ENCODE assay signal across 1 cellular context in the genomic region with DNA sequence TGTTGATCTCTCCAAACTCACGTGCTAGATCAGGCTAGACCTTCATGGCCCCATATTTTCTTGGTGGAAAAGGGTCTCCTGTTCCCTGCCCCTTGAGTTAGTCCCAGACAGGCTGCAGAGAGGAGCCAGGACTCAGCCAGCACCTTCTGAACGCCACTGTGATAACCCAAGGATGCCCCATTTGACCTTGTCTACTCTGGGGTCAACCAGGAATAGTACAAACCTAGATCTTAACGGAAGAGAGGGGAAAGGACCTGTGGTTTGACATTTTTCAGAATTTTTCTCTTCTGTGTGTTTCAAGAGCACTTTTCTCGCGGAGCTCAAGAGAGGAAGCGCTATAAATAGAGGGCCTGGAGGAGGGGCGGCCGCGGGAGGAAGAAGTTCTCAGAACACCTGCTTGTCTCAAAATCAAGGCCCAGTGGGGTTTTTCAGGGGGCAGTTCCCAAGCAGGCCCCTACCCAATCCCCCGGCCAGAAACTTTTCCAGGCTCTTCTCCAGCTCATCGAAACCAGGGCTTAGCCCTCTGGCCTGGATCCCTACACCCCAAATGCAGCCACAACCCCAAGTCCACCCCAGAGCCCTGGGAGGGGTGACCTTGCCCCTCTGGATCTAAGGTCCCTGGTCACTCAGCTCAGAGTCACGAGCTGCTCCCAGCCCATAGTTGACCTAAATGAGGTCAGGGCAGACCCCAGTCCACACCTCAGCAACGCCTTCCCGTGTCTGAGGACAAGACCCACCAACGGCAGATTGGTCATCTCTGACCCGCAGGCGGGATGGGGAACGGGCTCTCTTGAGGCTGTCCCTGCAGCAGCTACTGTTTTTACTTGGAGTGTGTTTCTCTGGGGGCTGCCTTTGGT.
TF ChIP-seq lines count a peak whose summit lies in the region.

No MANE protein-coding gene starts in this region.

TF ChIP-seq in GM12878, 131 proteins besides CTCF, POLR2A, EP300 and RAD21 (continued from another document and continues in another):
- TF ChIP-seq CHD1 (IDR thresholded peaks at IDR 0.05; ENCODE audit: low read depth, low read length) (no peak), EZH2 (IDR thresholded peaks at IDR 0.05; ENCODE audit: borderline replicate concordance, control insufficient read depth, low read depth, low read length) (no peak), SMAD1 (IDR thresholded peaks at IDR 0.05; ENCODE audit: low read depth, partially characterized antibody) (peak; percentile 61), MXI1 (IDR thresholded peaks at IDR 0.05; ENCODE audit: low read depth, low read length) (no peak), SREBF2 (IDR thresholded peaks at IDR 0.05; ENCODE audit: low read length) (no peak), NFYA (IDR thresholded peaks at IDR 0.05; ENCODE audit: borderline replicate concordance, low read depth, low read length) (no peak), PAX5 (IDR thresholded peaks at IDR 0.05; ENCODE audit: borderline replicate concordance, low read depth, low read length) (no peak), ZNF207 (IDR thresholded peaks at IDR 0.05; ENCODE audit: borderline replicate concordance) (peak; percentile 26; the same call in 1 of the 2 replicates), RBBP5 (conservative IDR thresholded peaks at IDR 0.05) (no peak), TCF7 (IDR thresholded peaks at IDR 0.05; ENCODE audit: borderline replicate concordance) (peak; percentile 66; the same call in 1 of the 2 replicates), MLLT1 (IDR thresholded peaks at IDR 0.05) (peak; percentile 82), ETV6 (conservative IDR thresholded peaks at IDR 0.05 in 1 of 2, IDR thresholded peaks at IDR 0.05 in 1 of 2; ENCODE audit: borderline replicate concordance in 1 of 2, low read depth in 1 of 2) (peak in 1 of 2 experiments; percentile 81; a peak in 2 of 4 replicates), JUNB (IDR thresholded peaks at IDR 0.05) (0 out of 2 replicates have a peak, but pooled peaks have one; percentile 7), POLR2AphosphoS2 (IDR thresholded peaks at IDR 0.05; ENCODE audit: low read depth, low read length) (no peak), SIX5 (IDR thresholded peaks at IDR 0.05; ENCODE audit: low read depth, low read length, severe bottlenecking) (no peak), CBX3 (IDR thresholded peaks at IDR 0.05; ENCODE audit: borderline replicate concordance, low read depth) (no peak), TAF1 (IDR thresholded peaks at IDR 0.05; ENCODE audit: borderline replicate concordance, low read depth, low read length) (peak; percentile 12; the same call in 1 of the 2 replicates), RB1 (IDR thresholded peaks at IDR 0.05; ENCODE audit: borderline replicate concordance) (0 out of 2 replicates have a peak, but pooled peaks have one; percentile 35), MEF2A (IDR thresholded peaks at IDR 0.05; ENCODE audit: insufficient read depth, low read depth, low read length) (peak; percentile 99), RCOR1 (conservative IDR thresholded peaks at IDR 0.05; ENCODE audit: low read depth, low read length) (0 out of 2 replicates have a peak, but pooled peaks have one; percentile 84), ZBED1 (IDR thresholded peaks at IDR 0.05; ENCODE audit: borderline replicate concordance) (peak; percentile 65), RFX5 (IDR thresholded peaks at IDR 0.05; ENCODE audit: low read depth, low read length) (no peak), MYB (IDR thresholded peaks at IDR 0.05; ENCODE audit: borderline replicate concordance, low read depth, low read length) (no peak), ZNF274 (IDR thresholded peaks at IDR 0.05; ENCODE audit: insufficient read depth, insufficient read length) (no peak), CHD4 (IDR thresholded peaks at IDR 0.05) (no peak), PAX8 (IDR thresholded peaks at IDR 0.05) (no peak), TCF3 (IDR thresholded peaks at IDR 0.05; ENCODE audit: borderline replicate concordance, insufficient read depth, low read depth, low read length) (0 out of 2 replicates have a peak, but pooled peaks have one; percentile 61), PKNOX1 (IDR thresholded peaks at IDR 0.05) (no peak), PBX3 (IDR thresholded peaks at IDR 0.05; ENCODE audit: insufficient replicate concordance, low read depth, low read length) (peak; percentile 7), SRF (IDR thresholded peaks at IDR 0.05; ENCODE audit: low read depth in 2 of 2, low read length in 2 of 2) (0 out of 4 replicates have a peak, but pooled peaks of 1 of the 2 experiments have one; percentile 28), MTA2 (IDR thresholded peaks at IDR 0.05; ENCODE audit: low read depth) (peak; percentile 67)
- TF ChIP-seq, protein P1, sequence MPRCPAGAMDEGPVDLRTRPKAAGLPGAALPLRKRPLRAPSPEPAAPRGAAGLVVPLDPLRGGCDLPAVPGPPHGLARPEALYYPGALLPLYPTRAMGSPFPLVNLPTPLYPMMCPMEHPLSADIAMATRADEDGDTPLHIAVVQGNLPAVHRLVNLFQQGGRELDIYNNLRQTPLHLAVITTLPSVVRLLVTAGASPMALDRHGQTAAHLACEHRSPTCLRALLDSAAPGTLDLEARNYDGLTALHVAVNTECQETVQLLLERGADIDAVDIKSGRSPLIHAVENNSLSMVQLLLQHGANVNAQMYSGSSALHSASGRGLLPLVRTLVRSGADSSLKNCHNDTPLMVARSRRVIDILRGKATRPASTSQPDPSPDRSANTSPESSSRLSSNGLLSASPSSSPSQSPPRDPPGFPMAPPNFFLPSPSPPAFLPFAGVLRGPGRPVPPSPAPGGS (IDR thresholded peaks at IDR 0.05; ENCODE audit: borderline replicate concordance, insufficient read depth, low read depth, low read length, poor library complexity, severe bottlenecking): peak; percentile 95
- TF ChIP-seq, protein P2, sequence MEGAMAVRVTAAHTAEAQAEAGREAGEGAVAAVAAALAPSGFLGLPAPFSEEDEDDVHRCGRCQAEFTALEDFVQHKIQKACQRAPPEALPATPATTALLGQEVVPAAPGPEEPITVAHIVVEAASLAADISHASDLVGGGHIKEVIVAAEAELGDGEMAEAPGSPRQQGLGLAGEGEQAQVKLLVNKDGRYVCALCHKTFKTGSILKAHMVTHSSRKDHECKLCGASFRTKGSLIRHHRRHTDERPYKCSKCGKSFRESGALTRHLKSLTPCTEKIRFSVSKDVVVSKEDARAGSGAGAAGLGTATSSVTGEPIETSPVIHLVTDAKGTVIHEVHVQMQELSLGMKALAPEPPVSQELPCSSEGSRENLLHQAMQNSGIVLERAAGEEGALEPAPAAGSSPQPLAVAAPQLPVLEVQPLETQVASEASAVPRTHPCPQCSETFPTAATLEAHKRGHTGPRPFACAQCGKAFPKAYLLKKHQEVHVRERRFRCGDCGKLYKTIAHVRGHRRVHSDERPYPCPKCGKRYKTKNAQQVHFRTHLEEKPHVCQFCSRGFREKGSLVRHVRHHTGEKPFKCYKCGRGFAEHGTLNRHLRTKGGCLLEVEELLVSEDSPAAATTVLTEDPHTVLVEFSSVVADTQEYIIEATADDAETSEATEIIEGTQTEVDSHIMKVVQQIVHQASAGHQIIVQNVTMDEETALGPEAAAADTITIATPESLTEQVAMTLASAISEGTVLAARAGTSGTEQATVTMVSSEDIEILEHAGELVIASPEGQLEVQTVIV (IDR thresholded peaks at IDR 0.05; ENCODE audit: borderline replicate concordance, partially characterized antibody): no peak
- TF ChIP-seq, protein P3, sequence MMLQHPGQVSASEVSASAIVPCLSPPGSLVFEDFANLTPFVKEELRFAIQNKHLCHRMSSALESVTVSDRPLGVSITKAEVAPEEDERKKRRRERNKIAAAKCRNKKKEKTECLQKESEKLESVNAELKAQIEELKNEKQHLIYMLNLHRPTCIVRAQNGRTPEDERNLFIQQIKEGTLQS (IDR thresholded peaks at IDR 0.05; ENCODE audit: borderline replicate concordance, extremely low read depth, low read depth, low read length): no peak
- TF ChIP-seq, protein P4, sequence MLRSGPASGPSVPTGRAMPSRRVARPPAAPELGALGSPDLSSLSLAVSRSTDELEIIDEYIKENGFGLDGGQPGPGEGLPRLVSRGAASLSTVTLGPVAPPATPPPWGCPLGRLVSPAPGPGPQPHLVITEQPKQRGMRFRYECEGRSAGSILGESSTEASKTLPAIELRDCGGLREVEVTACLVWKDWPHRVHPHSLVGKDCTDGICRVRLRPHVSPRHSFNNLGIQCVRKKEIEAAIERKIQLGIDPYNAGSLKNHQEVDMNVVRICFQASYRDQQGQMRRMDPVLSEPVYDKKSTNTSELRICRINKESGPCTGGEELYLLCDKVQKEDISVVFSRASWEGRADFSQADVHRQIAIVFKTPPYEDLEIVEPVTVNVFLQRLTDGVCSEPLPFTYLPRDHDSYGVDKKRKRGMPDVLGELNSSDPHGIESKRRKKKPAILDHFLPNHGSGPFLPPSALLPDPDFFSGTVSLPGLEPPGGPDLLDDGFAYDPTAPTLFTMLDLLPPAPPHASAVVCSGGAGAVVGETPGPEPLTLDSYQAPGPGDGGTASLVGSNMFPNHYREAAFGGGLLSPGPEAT (IDR thresholded peaks at IDR 0.05; ENCODE audit: low read depth): peak; percentile 80
- TF ChIP-seq, protein P5, sequence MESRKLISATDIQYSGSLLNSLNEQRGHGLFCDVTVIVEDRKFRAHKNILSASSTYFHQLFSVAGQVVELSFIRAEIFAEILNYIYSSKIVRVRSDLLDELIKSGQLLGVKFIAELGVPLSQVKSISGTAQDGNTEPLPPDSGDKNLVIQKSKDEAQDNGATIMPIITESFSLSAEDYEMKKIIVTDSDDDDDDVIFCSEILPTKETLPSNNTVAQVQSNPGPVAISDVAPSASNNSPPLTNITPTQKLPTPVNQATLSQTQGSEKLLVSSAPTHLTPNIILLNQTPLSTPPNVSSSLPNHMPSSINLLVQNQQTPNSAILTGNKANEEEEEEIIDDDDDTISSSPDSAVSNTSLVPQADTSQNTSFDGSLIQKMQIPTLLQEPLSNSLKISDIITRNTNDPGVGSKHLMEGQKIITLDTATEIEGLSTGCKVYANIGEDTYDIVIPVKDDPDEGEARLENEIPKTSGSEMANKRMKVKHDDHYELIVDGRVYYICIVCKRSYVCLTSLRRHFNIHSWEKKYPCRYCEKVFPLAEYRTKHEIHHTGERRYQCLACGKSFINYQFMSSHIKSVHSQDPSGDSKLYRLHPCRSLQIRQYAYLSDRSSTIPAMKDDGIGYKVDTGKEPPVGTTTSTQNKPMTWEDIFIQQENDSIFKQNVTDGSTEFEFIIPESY (IDR thresholded peaks at IDR 0.05): peak; percentile 87
- TF ChIP-seq, protein P6, sequence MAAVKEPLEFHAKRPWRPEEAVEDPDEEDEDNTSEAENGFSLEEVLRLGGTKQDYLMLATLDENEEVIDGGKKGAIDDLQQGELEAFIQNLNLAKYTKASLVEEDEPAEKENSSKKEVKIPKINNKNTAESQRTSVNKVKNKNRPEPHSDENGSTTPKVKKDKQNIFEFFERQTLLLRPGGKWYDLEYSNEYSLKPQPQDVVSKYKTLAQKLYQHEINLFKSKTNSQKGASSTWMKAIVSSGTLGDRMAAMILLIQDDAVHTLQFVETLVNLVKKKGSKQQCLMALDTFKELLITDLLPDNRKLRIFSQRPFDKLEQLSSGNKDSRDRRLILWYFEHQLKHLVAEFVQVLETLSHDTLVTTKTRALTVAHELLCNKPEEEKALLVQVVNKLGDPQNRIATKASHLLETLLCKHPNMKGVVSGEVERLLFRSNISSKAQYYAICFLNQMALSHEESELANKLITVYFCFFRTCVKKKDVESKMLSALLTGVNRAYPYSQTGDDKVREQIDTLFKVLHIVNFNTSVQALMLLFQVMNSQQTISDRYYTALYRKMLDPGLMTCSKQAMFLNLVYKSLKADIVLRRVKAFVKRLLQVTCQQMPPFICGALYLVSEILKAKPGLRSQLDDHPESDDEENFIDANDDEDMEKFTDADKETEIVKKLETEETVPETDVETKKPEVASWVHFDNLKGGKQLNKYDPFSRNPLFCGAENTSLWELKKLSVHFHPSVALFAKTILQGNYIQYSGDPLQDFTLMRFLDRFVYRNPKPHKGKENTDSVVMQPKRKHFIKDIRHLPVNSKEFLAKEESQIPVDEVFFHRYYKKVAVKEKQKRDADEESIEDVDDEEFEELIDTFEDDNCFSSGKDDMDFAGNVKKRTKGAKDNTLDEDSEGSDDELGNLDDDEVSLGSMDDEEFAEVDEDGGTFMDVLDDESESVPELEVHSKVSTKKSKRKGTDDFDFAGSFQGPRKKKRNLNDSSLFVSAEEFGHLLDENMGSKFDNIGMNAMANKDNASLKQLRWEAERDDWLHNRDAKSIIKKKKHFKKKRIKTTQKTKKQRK (IDR thresholded peaks at IDR 0.05; ENCODE audit: low read depth, low read length): no peak
